In the genomic region with DNA sequence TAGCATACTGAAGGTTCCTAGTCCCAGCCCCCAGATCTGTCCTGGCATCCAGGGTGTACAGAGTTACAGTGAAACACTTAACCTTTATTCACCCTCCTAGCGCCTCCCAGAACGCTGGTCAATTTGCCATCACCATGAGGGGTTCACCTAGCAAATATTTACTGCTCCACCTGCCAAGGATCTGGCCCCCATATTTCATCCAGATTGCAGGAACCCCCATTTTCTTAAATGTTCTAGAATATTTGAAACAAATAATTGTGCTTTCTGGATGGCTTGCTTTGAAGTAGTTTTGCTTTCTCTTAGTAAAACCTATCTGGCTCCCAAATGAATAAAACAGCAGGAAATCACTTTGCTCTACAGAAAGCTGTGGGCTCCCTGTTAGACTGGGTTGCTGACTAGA, we compare ENCODE assay signal across 20 cellular contexts. TPM values are rescaled to one million over a fixed set of nuclear protein-coding genes. Genes with fewer than 3 reads are reported as not detected.
"Had no signal": no experiment of that assay in that cellular context is flagged by ENCODE, and none has a peak within 500 bp of the region (broad histone marks: within the 10 kb centered on the region; RNA-seq: fewer than 3 reads in every experiment).

No MANE protein-coding gene starts in this region.

- DNase-seq: IMR-90, Kasumi-1, KG1, MM.1S, NCI-H1092 treated with DMSO at 0.1 percent for 48 hours, NCI-H1436, NCI-H187, NCI-H2029, NCI-H2081 treated with DMSO at 0.1 percent for 48 hours, NCI-H2171, NCI-H226, NCI-H446, NCI-H510A, NCI-H524 treated with DMSO at 0.1 percent for 48 hours, NCI-H69, NCI-H774, RPMI8226, SHP77 had no signal

- FAIRE-seq: HepG2, RCC 7860 had no signal

- ATAC-seq: HepG2 had no signal

RNA-seq across cellular contexts. Expression of gene KCNN3, which starts 37.7 kb away (rescaled TPM):
- total RNA-seq: HepG2, IMR-90 had no signal
- polyA plus RNA-seq: HepG2 had no signal
